20 cellular contexts compared by ENCODE assay signal in the genomic region with DNA sequence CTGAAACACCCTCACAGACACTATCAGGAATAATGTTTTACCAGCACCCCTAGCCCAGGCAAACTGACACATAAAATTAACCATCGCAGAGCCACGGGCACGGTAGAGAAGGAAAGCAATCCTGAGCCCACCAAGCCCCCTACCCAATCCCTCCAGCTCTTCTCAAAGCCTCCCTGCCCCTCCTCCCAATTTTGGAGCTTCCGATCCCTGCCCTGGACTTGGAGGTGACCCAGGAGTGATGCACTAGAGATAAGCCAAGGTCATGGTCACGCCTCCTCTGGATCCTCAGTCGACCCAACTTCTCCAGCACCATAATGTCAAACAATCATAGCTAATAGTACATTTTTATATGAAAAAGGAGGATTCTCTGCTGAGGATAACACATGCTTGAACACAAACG.
"Had no signal": no experiment of that assay in that cellular context is flagged by ENCODE, and none has a peak within 500 bp of the region (broad histone marks: within the 10 kb centered on the region; RNA-seq: fewer than 3 reads in every experiment).

No MANE protein-coding gene starts in this region.

- DNase-seq: IMR-90, Karpas-422, KG1, NCI-H1092, NCI-H1105 treated with DMSO at 0.1 percent for 48 hours, NCI-H1417 treated with DMSO at 0.1 percent for 48 hours, NCI-H146, NCI-H1694 treated with DMSO at 0.1 percent for 48 hours, NCI-H1930, NCI-H2081, NCI-H2107, NCI-H2227 treated with DMSO at 0.1 percent for 48 hours, NCI-H446, NCI-H510A, NCI-H524 treated with DMSO at 0.1 percent for 48 hours, NCI-H69, NCI-H774, Right ventricle myocardium superior, RPMI8226, SK-N-SH had no signal
